ENCODE assay signal across 33 cellular contexts in genomic region chr7:94444808-94445207, GRCh38. TPM values are rescaled to one million over a fixed set of nuclear protein-coding genes. Genes with fewer than 3 reads are reported as not detected.
A peak's percentile ranks its signal among the peaks of the same experiment; 100 is the strongest.
DNase-seq lines count a peak whose midpoint lies in the region; ATAC-seq, FAIRE-seq and TF ChIP-seq lines count a peak whose summit lies in the region.
"Had no signal": no experiment of that assay in that cellular context is flagged by ENCODE, and none has a peak within 500 bp of the region (broad histone marks: within the 10 kb centered on the region; RNA-seq: fewer than 3 reads in every experiment).

No MANE protein-coding gene starts in this region.

- DNase-seq in D721Med (ENCODE audit: insufficient read length, low spot score), result peak; percentile 17
- DNase-seq in NCI-H1105 treated with DMSO at 0.1 percent for 48 hours (lab: John Stamatoyannopoulos, UW), result peak; percentile 72
- peak; percentile 89 for DNase-seq in NCI-H2171 treated with DMSO at 0.1 percent for 48 hours (lab: John Stamatoyannopoulos, UW)
- peak; percentile 29 for DNase-seq in WERI-Rb-1
- no peak for DNase-seq in stimulated activated CD8-positive, alpha-beta memory T cell treated with anti-CD3 and anti-CD28 coated beads, Interleukin-4, amount 100 ng/mL, for 48 hours
- no peak for DNase-seq in T-helper 17 cell
- no peak for DNase-seq in 8988T
- DNase-seq: activated CD4-positive, alpha-beta T cell treated with anti-CD3 and anti-CD28 coated beads, Interleukin-2, amount 50 U/mL, for 1 hour; activated naive CD4-positive, alpha-beta T cell treated with Interleukin-2 at 50 U/mL for 16 hours; adrenal gland; body of pancreas; cerebellar nuclear complex; dorsolateral prefrontal cortex; gastrocnemius medialis; H7; mesendoderm; NCI-H187; NCI-H345; nucleus accumbens; Right ventricle myocardium superior; sigmoid colon; stimulated activated CD4-positive, alpha-beta T cell treated with anti-CD3 and anti-CD28 coated beads, Interleukin-4, amount 100 ng/mL, for 4 hours; stimulated activated naive B cell treated with anti-CD40 and anti-IgM and Interleukin-4, amounts not matched to agents 10 μg/mL and 1 μg/mL and 100 μg/mL, for 72 hours; SW 1271 had no signal

- no peak overlapping the region for H3K4me3 Mint-ChIP-seq in T-helper 17 cell
- H3K4me3 Mint-ChIP-seq: stimulated activated naive B cell treated with anti-CD40 and anti-IgM and Interleukin-4, amounts not matched to agents 10 μg/mL and 1 μg/mL and 100 μg/mL, for 72 hours; WTC11 had no signal

- H3K27ac ChIP-seq in WERI-Rb-1, result peak overlapping the region; percentile 87
- H3K27ac ChIP-seq: adrenal gland; BLaER1 treated with 17β-estradiol and CSF1 and Interleukin-3, amounts not matched to agents 10 nM and 100 nM; body of pancreas; dorsolateral prefrontal cortex; gastrocnemius medialis; prostate gland; sigmoid colon; suprapubic skin had no signal

- H3K36me3 ChIP-seq in WERI-Rb-1, result no peaks in the 10 kb centered on the region
- H3K36me3 ChIP-seq: adrenal gland; BLaER1 treated with 17β-estradiol and CSF1 and Interleukin-3, amounts not matched to agents 10 nM and 100 nM; gastrocnemius medialis; prostate gland; sigmoid colon; suprapubic skin had no signal

- no peaks in the 10 kb centered on the region for H3K9me3 ChIP-seq in WERI-Rb-1 (ENCODE audit: severe bottlenecking)
- H3K9me3 ChIP-seq in T-helper 17 cell (ENCODE audit: control insufficient read depth, low read length, poor library complexity, severe bottlenecking), result no peaks in the 10 kb centered on the region
- H3K9me3 ChIP-seq: adrenal gland, body of pancreas, gastrocnemius medialis, prostate gland, sigmoid colon, suprapubic skin had no signal

- peaks cover 29% of the 10 kb centered on the region for H3K27me3 Mint-ChIP-seq in T-helper 17 cell

- peak overlapping the region; percentile 27 for H3K4me3 ChIP-seq in WERI-Rb-1 (ENCODE audit: low read depth, low read length)
- H3K4me3 ChIP-seq: adrenal gland; BLaER1 treated with 17β-estradiol and CSF1 and Interleukin-3, amounts not matched to agents 10 nM and 100 nM; body of pancreas; dorsolateral prefrontal cortex; gastrocnemius medialis; K562; prostate gland; sigmoid colon; suprapubic skin had no signal

- no peaks in the 10 kb centered on the region for H3K36me3 Mint-ChIP-seq in T-helper 17 cell (ENCODE audit: low read depth)
- H3K36me3 Mint-ChIP-seq: stimulated activated naive B cell treated with anti-CD40 and anti-IgM and Interleukin-4, amounts not matched to agents 10 μg/mL and 1 μg/mL and 100 μg/mL, for 72 hours had no signal

- H3K27ac Mint-ChIP-seq in T-helper 17 cell, result no peak overlapping the region
- H3K27ac Mint-ChIP-seq: stimulated activated naive B cell treated with anti-CD40 and anti-IgM and Interleukin-4, amounts not matched to agents 10 μg/mL and 1 μg/mL and 100 μg/mL, for 72 hours had no signal

- TF ChIP-seq CTCF in D721Med (IDR thresholded peaks at IDR 0.05; ENCODE audit: insufficient read depth, missing control alignments) (no peak), WERI-Rb-1 (IDR thresholded peaks at IDR 0.05; ENCODE audit: low read depth, low read length) (no peak)

- peaks cover 6% of the 10 kb centered on the region for H3K4me1 Mint-ChIP-seq in T-helper 17 cell
- H3K4me1 Mint-ChIP-seq: stimulated activated naive B cell treated with anti-CD40 and anti-IgM and Interleukin-4, amounts not matched to agents 10 μg/mL and 1 μg/mL and 100 μg/mL, for 72 hours had no signal

- H3K27me3 ChIP-seq in WERI-Rb-1 (ENCODE audit: insufficient read depth, low read depth, severe bottlenecking), result no peaks in the 10 kb centered on the region
- H3K27me3 ChIP-seq: adrenal gland; BLaER1 treated with 17β-estradiol and CSF1 and Interleukin-3, amounts not matched to agents 10 nM and 100 nM; body of pancreas; dorsolateral prefrontal cortex; gastrocnemius medialis; sigmoid colon; suprapubic skin had no signal

- ATAC-seq in T-helper 17 cell (no peak), HG03108 (IDR thresholded peaks at IDR 0.05; ENCODE audit: unreplicated experiment) (no peak)
- ATAC-seq: body of pancreas; gastrocnemius medialis; K562; left lobe of liver; stimulated activated naive B cell treated with anti-CD40 and anti-IgM and Interleukin-4, amounts not matched to agents 10 μg/mL and 1 μg/mL and 100 μg/mL, for 72 hours; WTC11 had no signal

- FAIRE-seq in D721Med (lab: Jason Lieb, UNC), result peak; percentile 91
- FAIRE-seq: GM19239, HTR-8/SVneo, K562 had no signal

RNA-seq across cellular contexts. Expression of gene COL1A2, which starts 50.1 kb away (rescaled TPM):
- not detected for total RNA-seq in T-helper 17 cell

Comparison
In these comparisons a context has a peak if more than half of its experiments do, and no peak if none do; other contexts are left out.
1. DNase-seq: peak in D721Med (single experiment), NCI-H1105 treated with DMSO at 0.1 percent for 48 hours (single experiment), NCI-H2171 treated with DMSO at 0.1 percent for 48 hours (single experiment) and WERI-Rb-1 (single experiment); none in stimulated activated CD8-positive, alpha-beta memory T cell treated with anti-CD3 and anti-CD28 coated beads, Interleukin-4, amount 100 ng/mL, for 48 hours (single experiment), T-helper 17 cell (0 of 3) and 8988T (single experiment).